1 cellular context compared by ENCODE assay signal in the genomic region with DNA sequence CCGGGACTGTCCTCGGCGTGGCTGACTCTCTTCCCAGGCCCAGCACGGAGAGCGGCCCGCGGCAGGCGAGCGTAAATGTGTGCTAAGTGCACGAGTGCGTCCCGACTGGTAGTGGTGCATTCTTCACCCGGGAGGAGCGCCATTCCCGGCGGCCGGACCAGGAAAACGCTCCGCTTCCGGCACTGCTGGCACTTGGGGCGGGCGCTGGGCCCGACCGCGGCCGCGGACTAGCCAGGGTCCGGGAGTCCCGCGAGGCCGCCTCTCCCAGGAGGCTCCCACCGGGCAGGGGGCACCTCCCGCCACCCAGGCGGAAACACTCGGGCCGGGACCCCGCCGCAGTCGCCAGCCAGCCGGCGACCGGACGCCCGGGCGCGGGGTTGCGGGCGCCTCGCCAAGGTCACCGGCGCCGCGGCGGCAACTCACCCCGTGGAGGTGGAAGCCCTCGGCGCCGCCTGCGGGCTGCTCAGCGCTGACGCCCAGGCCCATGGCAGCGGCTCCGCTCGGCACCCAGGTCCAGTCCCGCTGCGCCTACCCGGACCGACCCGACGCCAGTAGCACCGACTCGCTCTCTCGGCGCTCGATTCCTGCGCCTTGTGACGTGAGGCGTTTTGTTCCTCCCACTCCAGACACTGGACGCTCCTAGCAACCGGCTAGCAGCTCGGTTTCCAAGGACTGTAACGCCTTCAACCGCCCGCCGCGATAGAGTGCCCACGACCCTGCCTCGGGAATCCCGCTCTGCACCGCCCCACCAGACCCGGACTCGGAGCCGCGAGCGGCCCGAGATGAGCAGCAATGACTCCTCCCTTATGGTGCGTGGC.
A peak's percentile ranks its signal among the peaks of the same experiment; 100 is the strongest.
TF ChIP-seq lines count a peak whose summit lies in the region.

TSS of gene GORASP1 (minus strand) at position 572 of the 818 bp plus-strand sequence. CDS start at position 486, 86 bp downstream.
A gene with protein sequence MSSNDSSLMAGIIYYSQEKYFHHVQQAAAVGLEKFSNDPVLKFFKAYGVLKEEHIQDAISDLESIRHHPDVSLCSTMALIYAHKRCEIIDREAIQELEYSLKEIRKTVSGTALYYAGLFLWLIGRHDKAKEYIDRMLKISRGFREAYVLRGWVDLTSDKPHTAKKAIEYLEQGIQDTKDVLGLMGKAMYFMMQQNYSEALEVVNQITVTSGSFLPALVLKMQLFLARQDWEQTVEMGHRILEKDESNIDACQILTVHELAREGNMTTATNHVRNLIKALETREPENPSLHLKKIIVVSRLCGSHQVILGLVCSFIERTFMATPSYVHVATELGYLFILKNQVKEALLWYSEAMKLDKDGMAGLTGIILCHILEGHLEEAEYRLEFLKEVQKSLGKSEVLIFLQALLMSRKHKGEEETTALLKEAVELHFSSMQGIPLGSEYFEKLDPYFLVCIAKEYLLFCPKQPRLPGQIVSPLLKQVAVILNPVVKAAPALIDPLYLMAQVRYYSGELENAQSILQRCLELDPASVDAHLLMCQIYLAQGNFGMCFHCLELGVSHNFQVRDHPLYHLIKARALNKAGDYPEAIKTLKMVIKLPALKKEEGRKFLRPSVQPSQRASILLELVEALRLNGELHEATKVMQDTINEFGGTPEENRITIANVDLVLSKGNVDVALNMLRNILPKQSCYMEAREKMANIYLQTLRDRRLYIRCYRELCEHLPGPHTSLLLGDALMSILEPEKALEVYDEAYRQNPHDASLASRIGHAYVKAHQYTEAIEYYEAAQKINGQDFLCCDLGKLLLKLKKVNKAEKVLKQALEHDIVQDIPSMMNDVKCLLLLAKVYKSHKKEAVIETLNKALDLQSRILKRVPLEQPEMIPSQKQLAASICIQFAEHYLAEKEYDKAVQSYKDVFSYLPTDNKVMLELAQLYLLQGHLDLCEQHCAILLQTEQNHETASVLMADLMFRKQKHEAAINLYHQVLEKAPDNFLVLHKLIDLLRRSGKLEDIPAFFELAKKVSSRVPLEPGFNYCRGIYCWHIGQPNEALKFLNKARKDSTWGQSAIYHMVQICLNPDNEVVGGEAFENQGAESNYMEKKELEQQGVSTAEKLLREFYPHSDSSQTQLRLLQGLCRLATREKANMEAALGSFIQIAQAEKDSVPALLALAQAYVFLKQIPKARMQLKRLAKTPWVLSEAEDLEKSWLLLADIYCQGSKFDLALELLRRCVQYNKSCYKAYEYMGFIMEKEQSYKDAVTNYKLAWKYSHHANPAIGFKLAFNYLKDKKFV (N-terminal part only) (plus strand): TSS at position 625 of the 818 bp plus-strand sequence. CDS start 158 bp downstream, at position 783.

TF ChIP-seq in A549, 52 proteins besides CTCF, POLR2A, EP300 and RAD21 (continued from another document):
- peak; percentile 18; the same call in 1 of the 2 replicates for TF ChIP-seq REST (IDR thresholded peaks at IDR 0.05)
- TF ChIP-seq, protein P1, sequence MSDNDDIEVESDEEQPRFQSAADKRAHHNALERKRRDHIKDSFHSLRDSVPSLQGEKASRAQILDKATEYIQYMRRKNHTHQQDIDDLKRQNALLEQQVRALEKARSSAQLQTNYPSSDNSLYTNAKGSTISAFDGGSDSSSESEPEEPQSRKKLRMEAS (IDR thresholded peaks at IDR 0.05) = peak; percentile 22; the same call in 1 of the 2 replicates
TF ChIP-seq in A549: peak in this region for 7.
